ENCODE assay signal across 5 cellular contexts in genomic region chr11:70376621-70377020, GRCh38.
"Had no signal": no experiment of that assay in that cellular context is flagged by ENCODE, and none has a peak within 500 bp of the region (broad histone marks: within the 10 kb centered on the region; RNA-seq: fewer than 3 reads in every experiment).

No MANE protein-coding gene starts in this region.

- ATAC-seq: K562 had no signal

- DNase-seq: GM23248, H9, HCEC 1CT, IMR-90 had no signal

- H2AFZ ChIP-seq: GM23248 had no signal

- H3K27ac ChIP-seq: GM23248 had no signal

- H3K9me3 Mint-ChIP-seq: H9 had no signal

- H3K27ac Mint-ChIP-seq: H9 had no signal

- H3K4me3 ChIP-seq: GM23248, K562 had no signal

- H3K9ac ChIP-seq: GM23248 had no signal

- H3K4me3 Mint-ChIP-seq: H9 had no signal
